ENCODE assay signal across 15 cellular contexts in genomic region chr17:69638516-69638915, GRCh38.
DNase-seq lines count a peak whose midpoint lies in the region; ATAC-seq and TF ChIP-seq lines count a peak whose summit lies in the region.
"Had no signal": no experiment of that assay in that cellular context is flagged by ENCODE, and none has a peak within 500 bp of the region (broad histone marks: within the 10 kb centered on the region; RNA-seq: fewer than 3 reads in every experiment).

No MANE protein-coding gene starts in this region.

- no peak overlapping the region for H2BK15ac ChIP-seq in IMR-90 (ENCODE audit: low read depth, low read length)

- H3K4me3 ChIP-seq in IMR-90 (ENCODE audit: insufficient read depth, low read depth, low read length) (no peak overlapping the region), epithelial cell of esophagus (ENCODE audit: low read length) (no peak overlapping the region)

- intact Hi-C loops in IMR-90 (cut with micrococcal nuclease): no loop called here

- no peak for ATAC-seq in IMR-90 (ENCODE audit: low read depth)
- no peak for ATAC-seq in HG03139 (IDR thresholded peaks at IDR 0.05; ENCODE audit: unreplicated experiment)

- no peak overlapping the region; the same call in 1 of the 2 replicates for H4K5ac ChIP-seq in IMR-90 (ENCODE audit: low read depth, low read length)

- H2AK5ac ChIP-seq in IMR-90 (ENCODE audit: low read depth, low read length): peak overlapping the region; percentile 42; the same call in 1 of the 2 replicates

- in situ Hi-C loops in IMR-90 (cut with MboI; ENCODE audit: low sequenced_read_pairs): no loop called here

- peak overlapping the region; percentile 20 for H2BK5ac ChIP-seq in IMR-90 (ENCODE audit: low read depth, low read length, poor library complexity, severe bottlenecking)

- no peak for TF ChIP-seq POLR2A in IMR-90 (IDR thresholded peaks at IDR 0.05; ENCODE audit: low read depth, low read length)

- no peak overlapping the region for H3K27ac ChIP-seq in IMR-90 (ENCODE audit: insufficient read depth, low read length)
- H3K27ac ChIP-seq: HL-60 had no signal

- TF ChIP-seq RAD21 in IMR-90 (IDR thresholded peaks at IDR 0.05; ENCODE audit: low read length): no peak

- no peak for TF ChIP-seq CTCF in IMR-90 (conservative IDR thresholded peaks at IDR 0.05; ENCODE audit: low read depth, low read length)
- no peak for TF ChIP-seq CTCF in epithelial cell of esophagus (IDR thresholded peaks at IDR 0.05; ENCODE audit: insufficient read depth, low read depth, low read length, missing control alignments)

- dilution Hi-C loops in IMR-90 (cut with HindIII; ENCODE audit: low sequenced_read_pairs, unreplicated experiment): loop anchor here (10.0 kb wide), 1 partner anchor 206 kb away; no protein-coding TSS in a partner anchor

- H3K4me2 ChIP-seq in IMR-90 (ENCODE audit: low read depth, low read length): no peak overlapping the region

- peak overlapping the region; percentile 43 for H3K4ac ChIP-seq in IMR-90 (ENCODE audit: low read depth, low read length)

- H3K23ac ChIP-seq in IMR-90 (ENCODE audit: low read depth, low read length): no peak overlapping the region

- CTCF ChIA-PET in IMR-90 (lab: Yijun Ruan, JAX): interaction anchor here (0.6 to 0.7 kb wide), 3 partner anchors 14 to 138 kb away, joined by 3 read pairs; no protein-coding TSS in a partner anchor

- H4K8ac ChIP-seq in IMR-90 (ENCODE audit: low read depth in 2 of 2, low read length in 2 of 2): peak overlapping the region in 1 of 2 experiments; percentile 72; a peak in 2 of 4 replicates

- peaks cover 8% of the 10 kb centered on the region for H3K4me1 ChIP-seq in IMR-90 (ENCODE audit: control insufficient read depth, insufficient read depth, low read length)

- H3K9me3 ChIP-seq in IMR-90 (ENCODE audit: control insufficient read depth, insufficient read depth, low read length): no peaks in the 10 kb centered on the region

- peak; percentile 12 for DNase-seq in IMR-90
- DNase-seq in epithelial cell of esophagus (ENCODE audit: low read depth): peak; percentile 5
- peak; percentile 55 for DNase-seq in left kidney (ENCODE audit: low read depth, low spot score)
- DNase-seq in NCI-H1930 (lab: John Stamatoyannopoulos, UW): no peak
- no peak for DNase-seq in amniotic stem cell (lab: John Stamatoyannopoulos, UW)
- DNase-seq in H4 (ENCODE audit: low spot score): no peak
- DNase-seq: CD4-positive, alpha-beta T cell; DMS79 treated with DMSO at 0.1 percent for 48 hours; EL; GDM1; GOT3; HCEC 1CT; HFFc6 had no signal

- H2BK120ac ChIP-seq in IMR-90 (ENCODE audit: low read depth, low read length): peak overlapping the region; percentile 42; the same call in 1 of the 2 replicates

- H4K20me1 ChIP-seq in IMR-90 (ENCODE audit: insufficient read depth, low read length): no peaks in the 10 kb centered on the region

- H4K91ac ChIP-seq in IMR-90 (ENCODE audit: insufficient read depth, low read depth, low read length): no peak overlapping the region

- H3K18ac ChIP-seq in IMR-90 (ENCODE audit: low read depth, low read length): peak overlapping the region; percentile 57; the same call in 1 of the 2 replicates

- H3K36me3 ChIP-seq in IMR-90 (ENCODE audit: control insufficient read depth, insufficient read depth, low read length): no peaks in the 10 kb centered on the region

- H3K14ac ChIP-seq in IMR-90 (replicated peaks; ENCODE audit: low read depth, low read length): no peak overlapping the region

- H2AFZ ChIP-seq in IMR-90 (replicated peaks; ENCODE audit: low read length, poor library complexity): no peak overlapping the region

- no TSS peak for BruUV-seq in IMR-90 (replicated peaks; lab: Mats Ljungman, UMichigan)

- no peaks in the 10 kb centered on the region for H3K79me1 ChIP-seq in IMR-90 (ENCODE audit: low read depth in 1 of 2, low read length in 2 of 2)

- no peaks in the 10 kb centered on the region; the same call in 1 of the 2 replicates for H3K9me1 ChIP-seq in IMR-90 (ENCODE audit: insufficient read depth, low read length)

- H2BK20ac ChIP-seq in IMR-90 (ENCODE audit: low read depth, low read length): peak overlapping the region; percentile 59; the same call in 1 of the 2 replicates

- no CpG with 5 or more reads among the region's 2 CpGs for WGBS in IMR-90 (ENCODE audit: extremely low coverage in 2 of 2, insufficient read length in 1 of 2), 2 experiments

- no peak overlapping the region for H3K9ac ChIP-seq in IMR-90 (ENCODE audit: low read depth, low read length)

- H3K27me3 ChIP-seq in IMR-90 (ENCODE audit: control insufficient read depth, insufficient read depth, low read length): no peaks in the 10 kb centered on the region

- POLR2A ChIA-PET in IMR-90 (lab: Charles Lee; ENCODE audit: unreplicated experiment): no interaction called here

- no peak overlapping the region for H2AK9ac ChIP-seq in IMR-90 (replicated peaks; ENCODE audit: low read depth, low read length, poor library complexity)

- H3K56ac ChIP-seq in IMR-90 (ENCODE audit: extremely low read depth, insufficient read depth, low read length): no peak overlapping the region

TF ChIP-seq in IMR-90, 13 proteins besides CTCF, POLR2A, EP300 and RAD21:
- TF ChIP-seq NFE2L2 (IDR thresholded peaks at IDR 0.05; ENCODE audit: low read depth, low read length) (peak; percentile 13; the same call in 1 of the 2 replicates), CHD1 (IDR thresholded peaks at IDR 0.05; ENCODE audit: low read depth, low read length) (no peak), CEBPB (IDR thresholded peaks at IDR 0.05; ENCODE audit: low read depth, low read length) (no peak), RFX5 (IDR thresholded peaks at IDR 0.05; ENCODE audit: low read depth, low read length) (no peak)

Comparison
In these comparisons a context has a peak if more than half of its experiments do, and no peak if none do; other contexts are left out.
1. DNase-seq: peak in IMR-90 (single experiment), epithelial cell of esophagus (single experiment) and left kidney (single experiment); none in NCI-H1930 (0 of 2), amniotic stem cell (single experiment) and H4 (single experiment).